Comparison of ENCODE assay signal across 1 cellular context in the genomic region with DNA sequence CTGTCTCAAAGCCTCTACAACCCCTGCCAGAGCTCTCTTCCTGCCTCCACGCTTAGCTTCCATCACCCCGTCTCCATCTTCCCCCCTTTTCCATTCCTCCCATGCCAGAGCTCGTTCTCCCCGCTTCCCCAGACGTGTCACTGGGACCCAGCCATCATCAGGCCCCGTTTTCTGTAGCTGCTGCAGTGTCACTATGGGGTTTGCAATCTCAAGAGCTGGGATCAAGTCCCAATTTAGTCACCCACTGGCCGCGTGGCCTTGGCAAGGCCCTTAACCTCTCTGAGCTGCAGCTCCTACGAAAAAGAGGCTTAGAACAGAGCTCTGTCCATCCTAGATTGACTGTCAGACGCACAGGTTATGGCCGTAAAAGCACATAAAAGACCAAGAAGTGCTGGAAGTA.
TF ChIP-seq lines count a peak whose summit lies in the region.

No MANE protein-coding gene starts in this region.

TF ChIP-seq in H1, 55 proteins besides CTCF, POLR2A, EP300 and RAD21:
- TF ChIP-seq, protein P1, sequence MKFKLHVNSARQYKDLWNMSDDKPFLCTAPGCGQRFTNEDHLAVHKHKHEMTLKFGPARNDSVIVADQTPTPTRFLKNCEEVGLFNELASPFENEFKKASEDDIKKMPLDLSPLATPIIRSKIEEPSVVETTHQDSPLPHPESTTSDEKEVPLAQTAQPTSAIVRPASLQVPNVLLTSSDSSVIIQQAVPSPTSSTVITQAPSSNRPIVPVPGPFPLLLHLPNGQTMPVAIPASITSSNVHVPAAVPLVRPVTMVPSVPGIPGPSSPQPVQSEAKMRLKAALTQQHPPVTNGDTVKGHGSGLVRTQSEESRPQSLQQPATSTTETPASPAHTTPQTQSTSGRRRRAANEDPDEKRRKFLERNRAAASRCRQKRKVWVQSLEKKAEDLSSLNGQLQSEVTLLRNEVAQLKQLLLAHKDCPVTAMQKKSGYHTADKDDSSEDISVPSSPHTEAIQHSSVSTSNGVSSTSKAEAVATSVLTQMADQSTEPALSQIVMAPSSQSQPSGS (IDR thresholded peaks at IDR 0.05; ENCODE audit: low read length) = no peak
- TF ChIP-seq RNF2 (IDR thresholded peaks at IDR 0.05; ENCODE audit: borderline replicate concordance, low read depth, low read length, missing control alignments, poor library complexity, severe bottlenecking) = no peak
- TF ChIP-seq, protein P2, sequence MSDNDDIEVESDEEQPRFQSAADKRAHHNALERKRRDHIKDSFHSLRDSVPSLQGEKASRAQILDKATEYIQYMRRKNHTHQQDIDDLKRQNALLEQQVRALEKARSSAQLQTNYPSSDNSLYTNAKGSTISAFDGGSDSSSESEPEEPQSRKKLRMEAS (IDR thresholded peaks at IDR 0.05) = no peak
- no peak for TF ChIP-seq NRF1 (IDR thresholded peaks at IDR 0.05; ENCODE audit: low read depth, low read length)
- no peak for TF ChIP-seq POU5F1 (IDR thresholded peaks at IDR 0.05; ENCODE audit: low read depth, low read length)
- no peak for TF ChIP-seq GABPA (IDR thresholded peaks at IDR 0.05; ENCODE audit: borderline replicate concordance, insufficient read depth, low read length)
